Comparison of ENCODE assay signal across 1 cellular context in the genomic region with DNA sequence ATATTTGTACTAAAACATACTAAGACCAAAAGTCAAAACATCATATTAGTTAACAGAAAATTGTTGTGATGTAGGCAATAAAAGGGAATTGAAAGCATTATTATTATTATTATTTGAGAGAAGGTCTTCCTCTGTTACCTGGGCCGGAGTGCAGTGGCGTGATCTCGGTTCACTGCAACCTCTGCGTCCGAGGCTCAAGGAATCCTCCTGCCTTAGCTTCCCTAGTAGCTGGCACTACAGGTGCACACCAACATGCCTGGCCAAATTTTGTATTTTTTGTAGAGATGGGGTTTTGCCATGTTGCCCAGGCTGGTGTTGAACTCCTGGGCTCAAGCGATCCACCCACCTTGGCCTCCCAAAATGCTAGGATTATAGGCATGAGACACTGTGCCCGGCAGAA. TPM values are rescaled to one million over a fixed set of nuclear protein-coding genes. Genes with fewer than 3 reads are reported as not detected.
"Had no signal": no experiment of that assay in that cellular context is flagged by ENCODE, and none has a peak within 500 bp of the region (broad histone marks: within the 10 kb centered on the region; RNA-seq: fewer than 3 reads in every experiment).

No MANE protein-coding gene starts in this region.

RNA-seq across cellular contexts. Expression of gene SMIM38, which starts 15.6 kb away (rescaled TPM):
- total RNA-seq: astrocyte had no signal
